ENCODE assay signal across 8 cellular contexts in the genomic region with DNA sequence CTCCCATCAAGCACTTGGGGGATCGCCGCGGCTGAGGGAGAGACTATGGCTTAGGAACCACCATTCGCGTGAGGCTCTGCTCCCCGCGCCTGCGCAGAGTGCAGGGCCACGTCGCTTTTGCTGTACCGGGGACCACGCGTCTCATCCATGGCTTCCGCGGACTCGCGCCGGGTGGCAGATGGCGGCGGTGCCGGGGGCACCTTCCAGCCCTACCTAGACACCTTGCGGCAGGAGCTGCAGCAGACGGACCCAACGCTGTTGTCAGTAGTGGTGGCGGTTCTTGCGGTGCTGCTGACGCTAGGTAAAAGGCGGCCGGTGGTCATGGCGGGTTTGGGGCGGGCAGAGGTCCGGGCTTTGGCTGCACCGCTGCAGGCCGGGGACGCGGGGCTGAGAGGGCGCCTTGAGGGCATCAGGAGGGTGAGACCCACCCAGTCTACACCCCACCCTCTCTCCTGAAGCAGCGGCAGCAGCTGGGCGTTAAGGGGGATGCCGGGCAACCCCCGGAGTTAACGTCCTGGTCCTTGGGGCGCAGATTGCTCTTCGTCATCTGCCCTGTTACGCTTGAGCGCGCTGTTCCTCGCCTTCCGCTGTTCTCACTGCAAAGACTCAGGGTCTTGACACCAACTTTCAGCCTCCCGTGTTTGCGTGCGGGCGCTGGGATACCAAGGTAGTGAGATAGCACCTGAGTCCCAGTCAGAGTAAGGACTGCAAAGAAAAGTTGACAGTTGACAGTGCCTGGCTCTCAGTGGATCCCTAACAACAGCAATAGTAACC. TPM values are rescaled to one million over a fixed set of nuclear protein-coding genes. Genes with fewer than 3 reads are reported as not detected.
DNase-seq lines count a peak whose midpoint lies in the region; ATAC-seq lines count a peak whose summit lies in the region.

A gene with protein sequence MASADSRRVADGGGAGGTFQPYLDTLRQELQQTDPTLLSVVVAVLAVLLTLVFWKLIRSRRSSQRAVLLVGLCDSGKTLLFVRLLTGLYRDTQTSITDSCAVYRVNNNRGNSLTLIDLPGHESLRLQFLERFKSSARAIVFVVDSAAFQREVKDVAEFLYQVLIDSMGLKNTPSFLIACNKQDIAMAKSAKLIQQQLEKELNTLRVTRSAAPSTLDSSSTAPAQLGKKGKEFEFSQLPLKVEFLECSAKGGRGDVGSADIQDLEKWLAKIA (plus strand): TSS at position 114 of the 774 bp plus-strand sequence. CDS start 34 bp downstream, at position 148.

- H3K4me3 Mint-ChIP-seq in activated CD4-positive, alpha-beta T cell treated with anti-CD3 and anti-CD28 coated beads, Interleukin-2, amount 10 ng/mL, durations not matched to agents 24 days and 14 days: peak within 1 kb of the TSS; percentile 99

- DNase-seq in C1 segment of cervical spinal cord (lab: John Stamatoyannopoulos, UW) (peak; percentile 45 to 95 (median 89)), NCI-H526 treated with DMSO at 0.1 percent for 48 hours (lab: John Stamatoyannopoulos, UW) (peak; percentile 88), cortex of kidney (lab: John Stamatoyannopoulos, UW) (peak; percentile 64), left kidney (ENCODE audit: low read depth, low spot score) (peak; percentile 98)
- DNase-seq in activated CD4-positive, alpha-beta T cell treated with anti-CD3 and anti-CD28 coated beads, Interleukin-2, amount 10 ng/mL, durations not matched to agents 24 days and 14 days: peak; percentile 98
- DNase-seq in stimulated activated CD4-positive, alpha-beta T cell treated with anti-CD3 and anti-CD28 coated beads, Interleukin-1b, Interleukin-23, amount 100 ng/mL, for 48 hours: peak; percentile 98

- H3K36me3 Mint-ChIP-seq in activated CD4-positive, alpha-beta T cell treated with anti-CD3 and anti-CD28 coated beads, Interleukin-2, amount 10 ng/mL, durations not matched to agents 24 days and 14 days (ENCODE audit: low read depth): peaks cover 40% of the 10 kb centered on the region

- H3K27me3 Mint-ChIP-seq in activated CD4-positive, alpha-beta T cell treated with anti-CD3 and anti-CD28 coated beads, Interleukin-2, amount 10 ng/mL, durations not matched to agents 24 days and 14 days: peaks cover 15% of the 10 kb centered on the region

- no peaks in the 10 kb centered on the region for H3K9me3 Mint-ChIP-seq in activated CD4-positive, alpha-beta T cell treated with anti-CD3 and anti-CD28 coated beads, Interleukin-2, amount 10 ng/mL, durations not matched to agents 24 days and 14 days

- ATAC-seq in GM19351 (IDR thresholded peaks at IDR 0.05; ENCODE audit: unreplicated experiment) (peak; percentile 97), HG03520 (IDR thresholded peaks at IDR 0.05; ENCODE audit: unreplicated experiment) (peak; percentile 95)

- peaks cover 17% of the 10 kb centered on the region for H3K4me1 Mint-ChIP-seq in activated CD4-positive, alpha-beta T cell treated with anti-CD3 and anti-CD28 coated beads, Interleukin-2, amount 10 ng/mL, durations not matched to agents 24 days and 14 days

- peak within 1 kb of the TSS; percentile 98 for H3K27ac Mint-ChIP-seq in activated CD4-positive, alpha-beta T cell treated with anti-CD3 and anti-CD28 coated beads, Interleukin-2, amount 10 ng/mL, durations not matched to agents 24 days and 14 days

- intact Hi-C loops in activated CD4-positive, alpha-beta T cell treated with anti-CD3 and anti-CD28 coated beads, Interleukin-2, amount 10 ng/mL, durations not matched to agents 24 days and 14 days (cut with micrococcal nuclease): loop anchor here (1.0 to 10.0 kb wide), 9 partner anchors 144 to 1389 kb away; a partner anchor contains a TSS

RNA-seq across cellular contexts. Expression of the gene that starts here (rescaled TPM):
- total RNA-seq in activated CD4-positive, alpha-beta T cell treated with anti-CD3 and anti-CD28 coated beads, Interleukin-2, amount 10 ng/mL, durations not matched to agents 24 days and 14 days: 97.7 and 103 TPM in 2 replicates

Comparison
In these comparisons a context has a peak if more than half of its experiments do, and no peak if none do; other contexts are left out.
1. Peak in every context shown above with its lines: DNase-seq and ATAC-seq.